ENCODE assay signal across 1 cellular context in the genomic region with DNA sequence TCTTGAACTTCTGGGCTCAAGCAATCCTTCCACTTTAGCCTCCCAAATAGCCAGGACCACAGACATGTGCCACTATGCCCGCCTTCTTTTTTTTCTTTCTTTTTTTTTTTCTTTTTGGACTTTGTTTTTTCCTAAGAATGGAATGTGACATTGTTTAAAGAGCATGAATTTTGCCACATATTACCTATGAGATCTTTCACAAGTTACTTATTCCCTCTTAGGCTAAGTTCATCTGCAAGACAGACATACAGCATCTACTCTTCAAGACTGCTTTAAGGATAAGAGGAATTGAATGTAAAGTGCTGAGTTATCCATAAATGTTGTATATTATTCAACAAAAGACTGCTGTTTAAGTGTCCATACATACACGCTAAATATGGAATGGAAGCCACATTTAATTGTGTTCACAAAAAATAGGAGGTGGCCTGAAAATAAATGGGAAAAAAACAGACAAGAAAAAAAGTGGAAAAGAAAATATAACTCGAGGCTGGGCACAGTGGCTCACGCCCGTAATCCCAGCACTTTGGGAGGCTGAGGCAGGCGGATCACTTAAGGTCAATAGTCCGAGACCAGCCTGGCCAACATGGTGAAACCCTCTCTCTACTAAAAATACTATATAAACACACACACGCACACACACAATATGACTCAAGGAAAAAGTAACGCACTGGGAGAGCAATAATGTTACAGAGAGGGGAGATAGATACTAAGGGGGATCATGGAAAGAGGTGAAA.
A peak's percentile ranks its signal among the peaks of the same experiment; 100 is the strongest.
TF ChIP-seq lines count a peak whose summit lies in the region.

No MANE protein-coding gene starts in this region.

TF ChIP-seq in HepG2, 621 proteins besides CTCF, POLR2A, EP300 and RAD21 (continued from another document and continues in another):
- TF ChIP-seq, protein P1, sequence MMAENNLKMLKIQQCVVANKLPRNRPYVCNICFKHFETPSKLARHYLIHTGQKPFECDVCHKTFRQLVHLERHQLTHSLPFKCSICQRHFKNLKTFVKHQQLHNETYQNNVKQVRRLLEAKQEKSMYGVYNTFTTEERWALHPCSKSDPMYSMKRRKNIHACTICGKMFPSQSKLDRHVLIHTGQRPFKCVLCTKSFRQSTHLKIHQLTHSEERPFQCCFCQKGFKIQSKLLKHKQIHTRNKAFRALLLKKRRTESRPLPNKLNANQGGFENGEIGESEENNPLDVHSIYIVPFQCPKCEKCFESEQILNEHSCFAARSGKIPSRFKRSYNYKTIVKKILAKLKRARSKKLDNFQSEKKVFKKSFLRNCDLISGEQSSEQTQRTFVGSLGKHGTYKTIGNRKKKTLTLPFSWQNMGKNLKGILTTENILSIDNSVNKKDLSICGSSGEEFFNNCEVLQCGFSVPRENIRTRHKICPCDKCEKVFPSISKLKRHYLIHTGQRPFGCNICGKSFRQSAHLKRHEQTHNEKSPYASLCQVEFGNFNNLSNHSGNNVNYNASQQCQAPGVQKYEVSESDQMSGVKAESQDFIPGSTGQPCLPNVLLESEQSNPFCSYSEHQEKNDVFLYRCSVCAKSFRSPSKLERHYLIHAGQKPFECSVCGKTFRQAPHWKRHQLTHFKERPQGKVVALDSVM (CRISPR knock-in tag; IDR thresholded peaks at IDR 0.05) = 0 out of 2 replicates have a peak, but pooled peaks have one; percentile 27
- TF ChIP-seq, protein P2, sequence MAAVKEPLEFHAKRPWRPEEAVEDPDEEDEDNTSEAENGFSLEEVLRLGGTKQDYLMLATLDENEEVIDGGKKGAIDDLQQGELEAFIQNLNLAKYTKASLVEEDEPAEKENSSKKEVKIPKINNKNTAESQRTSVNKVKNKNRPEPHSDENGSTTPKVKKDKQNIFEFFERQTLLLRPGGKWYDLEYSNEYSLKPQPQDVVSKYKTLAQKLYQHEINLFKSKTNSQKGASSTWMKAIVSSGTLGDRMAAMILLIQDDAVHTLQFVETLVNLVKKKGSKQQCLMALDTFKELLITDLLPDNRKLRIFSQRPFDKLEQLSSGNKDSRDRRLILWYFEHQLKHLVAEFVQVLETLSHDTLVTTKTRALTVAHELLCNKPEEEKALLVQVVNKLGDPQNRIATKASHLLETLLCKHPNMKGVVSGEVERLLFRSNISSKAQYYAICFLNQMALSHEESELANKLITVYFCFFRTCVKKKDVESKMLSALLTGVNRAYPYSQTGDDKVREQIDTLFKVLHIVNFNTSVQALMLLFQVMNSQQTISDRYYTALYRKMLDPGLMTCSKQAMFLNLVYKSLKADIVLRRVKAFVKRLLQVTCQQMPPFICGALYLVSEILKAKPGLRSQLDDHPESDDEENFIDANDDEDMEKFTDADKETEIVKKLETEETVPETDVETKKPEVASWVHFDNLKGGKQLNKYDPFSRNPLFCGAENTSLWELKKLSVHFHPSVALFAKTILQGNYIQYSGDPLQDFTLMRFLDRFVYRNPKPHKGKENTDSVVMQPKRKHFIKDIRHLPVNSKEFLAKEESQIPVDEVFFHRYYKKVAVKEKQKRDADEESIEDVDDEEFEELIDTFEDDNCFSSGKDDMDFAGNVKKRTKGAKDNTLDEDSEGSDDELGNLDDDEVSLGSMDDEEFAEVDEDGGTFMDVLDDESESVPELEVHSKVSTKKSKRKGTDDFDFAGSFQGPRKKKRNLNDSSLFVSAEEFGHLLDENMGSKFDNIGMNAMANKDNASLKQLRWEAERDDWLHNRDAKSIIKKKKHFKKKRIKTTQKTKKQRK (IDR thresholded peaks at IDR 0.05; ENCODE audit: low read length) = no peak
- no peak for TF ChIP-seq JUNB (CRISPR knock-in tag; IDR thresholded peaks at IDR 0.05; ENCODE audit: borderline replicate concordance)
- no peak for TF ChIP-seq SNRNP70 (IDR thresholded peaks at IDR 0.05; ENCODE audit: low read depth, low read length)
- no peak for TF ChIP-seq MTF2 (CRISPR knock-in tag; IDR thresholded peaks at IDR 0.05; ENCODE audit: borderline replicate concordance)
- TF ChIP-seq ZFP90 (CRISPR knock-in tag; IDR thresholded peaks at IDR 0.05; ENCODE audit: borderline replicate concordance) = no peak
- peak; percentile 53; the same call in 1 of the 2 replicates for TF ChIP-seq HDAC1 (CRISPR knock-in tag; IDR thresholded peaks at IDR 0.05)
- TF ChIP-seq ZNF446 (CRISPR knock-in tag; IDR thresholded peaks at IDR 0.05) = no peak
- TF ChIP-seq, protein P3, sequence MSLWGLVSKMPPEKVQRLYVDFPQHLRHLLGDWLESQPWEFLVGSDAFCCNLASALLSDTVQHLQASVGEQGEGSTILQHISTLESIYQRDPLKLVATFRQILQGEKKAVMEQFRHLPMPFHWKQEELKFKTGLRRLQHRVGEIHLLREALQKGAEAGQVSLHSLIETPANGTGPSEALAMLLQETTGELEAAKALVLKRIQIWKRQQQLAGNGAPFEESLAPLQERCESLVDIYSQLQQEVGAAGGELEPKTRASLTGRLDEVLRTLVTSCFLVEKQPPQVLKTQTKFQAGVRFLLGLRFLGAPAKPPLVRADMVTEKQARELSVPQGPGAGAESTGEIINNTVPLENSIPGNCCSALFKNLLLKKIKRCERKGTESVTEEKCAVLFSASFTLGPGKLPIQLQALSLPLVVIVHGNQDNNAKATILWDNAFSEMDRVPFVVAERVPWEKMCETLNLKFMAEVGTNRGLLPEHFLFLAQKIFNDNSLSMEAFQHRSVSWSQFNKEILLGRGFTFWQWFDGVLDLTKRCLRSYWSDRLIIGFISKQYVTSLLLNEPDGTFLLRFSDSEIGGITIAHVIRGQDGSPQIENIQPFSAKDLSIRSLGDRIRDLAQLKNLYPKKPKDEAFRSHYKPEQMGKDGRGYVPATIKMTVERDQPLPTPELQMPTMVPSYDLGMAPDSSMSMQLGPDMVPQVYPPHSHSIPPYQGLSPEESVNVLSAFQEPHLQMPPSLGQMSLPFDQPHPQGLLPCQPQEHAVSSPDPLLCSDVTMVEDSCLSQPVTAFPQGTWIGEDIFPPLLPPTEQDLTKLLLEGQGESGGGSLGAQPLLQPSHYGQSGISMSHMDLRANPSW (CRISPR knock-in tag; IDR thresholded peaks at IDR 0.05; ENCODE audit: borderline replicate concordance) = no peak
- TF ChIP-seq ZNF605 (CRISPR knock-in tag; IDR thresholded peaks at IDR 0.05) = no peak
- no peak for TF ChIP-seq SATB2 (CRISPR knock-in tag; IDR thresholded peaks at IDR 0.05)
- TF ChIP-seq, protein P4, sequence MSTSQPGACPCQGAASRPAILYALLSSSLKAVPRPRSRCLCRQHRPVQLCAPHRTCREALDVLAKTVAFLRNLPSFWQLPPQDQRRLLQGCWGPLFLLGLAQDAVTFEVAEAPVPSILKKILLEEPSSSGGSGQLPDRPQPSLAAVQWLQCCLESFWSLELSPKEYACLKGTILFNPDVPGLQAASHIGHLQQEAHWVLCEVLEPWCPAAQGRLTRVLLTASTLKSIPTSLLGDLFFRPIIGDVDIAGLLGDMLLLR (CRISPR knock-in tag; IDR thresholded peaks at IDR 0.05) = no peak
- no peak for TF ChIP-seq ELF3 (CRISPR knock-in tag; IDR thresholded peaks at IDR 0.05)
- no peak for TF ChIP-seq ZBTB21 (CRISPR knock-in tag; IDR thresholded peaks at IDR 0.05)
- TF ChIP-seq KDM1A (CRISPR knock-in tag; IDR thresholded peaks at IDR 0.05) = no peak
- TF ChIP-seq MIXL1 (CRISPR knock-in tag; IDR thresholded peaks at IDR 0.05) = peak; percentile 38; the same call in 1 of the 2 replicates
- TF ChIP-seq, protein P5, sequence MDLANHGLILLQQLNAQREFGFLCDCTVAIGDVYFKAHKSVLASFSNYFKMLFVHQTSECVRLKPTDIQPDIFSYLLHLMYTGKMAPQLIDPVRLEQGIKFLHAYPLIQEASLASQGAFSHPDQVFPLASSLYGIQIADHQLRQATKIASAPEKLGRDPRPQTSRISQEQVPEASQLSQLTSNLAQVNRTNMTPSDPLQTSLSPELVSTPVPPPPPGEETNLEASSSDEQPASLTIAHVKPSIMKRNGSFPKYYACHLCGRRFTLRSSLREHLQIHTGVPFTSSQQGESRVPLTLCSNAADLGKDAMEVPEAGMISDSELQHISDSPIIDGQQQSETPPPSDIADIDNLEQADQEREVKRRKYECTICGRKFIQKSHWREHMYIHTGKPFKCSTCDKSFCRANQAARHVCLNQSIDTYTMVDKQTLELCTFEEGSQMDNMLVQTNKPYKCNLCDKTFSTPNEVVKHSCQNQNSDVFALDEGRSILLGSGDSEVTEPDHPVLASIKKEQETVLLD (CRISPR knock-in tag; IDR thresholded peaks at IDR 0.05; ENCODE audit: low read depth) = no peak
- TF ChIP-seq HMG20B (CRISPR knock-in tag; conservative IDR thresholded peaks at IDR 0.05) = no peak
- TF ChIP-seq MTA3 (CRISPR knock-in tag; IDR thresholded peaks at IDR 0.05) = no peak
- peak; percentile 68 for TF ChIP-seq LCORL (IDR thresholded peaks at IDR 0.05)
- no peak for TF ChIP-seq LCORL (CRISPR knock-in tag; IDR thresholded peaks at IDR 0.05)
- TF ChIP-seq SUZ12 (IDR thresholded peaks at IDR 0.05; ENCODE audit: low read depth, low read length) = no peak
- no peak for TF ChIP-seq ZNF747 (CRISPR knock-in tag; IDR thresholded peaks at IDR 0.05; ENCODE audit: borderline replicate concordance)
- no peak for TF ChIP-seq ZNF264 (CRISPR knock-in tag; IDR thresholded peaks at IDR 0.05)
- TF ChIP-seq, protein P6, sequence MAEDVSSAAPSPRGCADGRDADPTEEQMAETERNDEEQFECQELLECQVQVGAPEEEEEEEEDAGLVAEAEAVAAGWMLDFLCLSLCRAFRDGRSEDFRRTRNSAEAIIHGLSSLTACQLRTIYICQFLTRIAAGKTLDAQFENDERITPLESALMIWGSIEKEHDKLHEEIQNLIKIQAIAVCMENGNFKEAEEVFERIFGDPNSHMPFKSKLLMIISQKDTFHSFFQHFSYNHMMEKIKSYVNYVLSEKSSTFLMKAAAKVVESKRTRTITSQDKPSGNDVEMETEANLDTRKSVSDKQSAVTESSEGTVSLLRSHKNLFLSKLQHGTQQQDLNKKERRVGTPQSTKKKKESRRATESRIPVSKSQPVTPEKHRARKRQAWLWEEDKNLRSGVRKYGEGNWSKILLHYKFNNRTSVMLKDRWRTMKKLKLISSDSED (CRISPR knock-in tag; IDR thresholded peaks at IDR 0.05) = no peak
- no peak for TF ChIP-seq ZNF230 (CRISPR knock-in tag; IDR thresholded peaks at IDR 0.05)
- no peak for TF ChIP-seq ZNF775 (CRISPR knock-in tag; IDR thresholded peaks at IDR 0.05; ENCODE audit: borderline replicate concordance)
- TF ChIP-seq EZH2 (conservative IDR thresholded peaks at IDR 0.05; ENCODE audit: low read depth, low read length) = no peak
- no peak for TF ChIP-seq ATM (IDR thresholded peaks at IDR 0.05; ENCODE audit: borderline replicate concordance)
- TF ChIP-seq, protein P7, sequence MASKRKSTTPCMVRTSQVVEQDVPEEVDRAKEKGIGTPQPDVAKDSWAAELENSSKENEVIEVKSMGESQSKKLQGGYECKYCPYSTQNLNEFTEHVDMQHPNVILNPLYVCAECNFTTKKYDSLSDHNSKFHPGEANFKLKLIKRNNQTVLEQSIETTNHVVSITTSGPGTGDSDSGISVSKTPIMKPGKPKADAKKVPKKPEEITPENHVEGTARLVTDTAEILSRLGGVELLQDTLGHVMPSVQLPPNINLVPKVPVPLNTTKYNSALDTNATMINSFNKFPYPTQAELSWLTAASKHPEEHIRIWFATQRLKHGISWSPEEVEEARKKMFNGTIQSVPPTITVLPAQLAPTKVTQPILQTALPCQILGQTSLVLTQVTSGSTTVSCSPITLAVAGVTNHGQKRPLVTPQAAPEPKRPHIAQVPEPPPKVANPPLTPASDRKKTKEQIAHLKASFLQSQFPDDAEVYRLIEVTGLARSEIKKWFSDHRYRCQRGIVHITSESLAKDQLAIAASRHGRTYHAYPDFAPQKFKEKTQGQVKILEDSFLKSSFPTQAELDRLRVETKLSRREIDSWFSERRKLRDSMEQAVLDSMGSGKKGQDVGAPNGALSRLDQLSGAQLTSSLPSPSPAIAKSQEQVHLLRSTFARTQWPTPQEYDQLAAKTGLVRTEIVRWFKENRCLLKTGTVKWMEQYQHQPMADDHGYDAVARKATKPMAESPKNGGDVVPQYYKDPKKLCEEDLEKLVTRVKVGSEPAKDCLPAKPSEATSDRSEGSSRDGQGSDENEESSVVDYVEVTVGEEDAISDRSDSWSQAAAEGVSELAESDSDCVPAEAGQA (IDR thresholded peaks at IDR 0.05; ENCODE audit: low read depth) = no peak
- TF ChIP-seq, protein P7 (CRISPR knock-in tag; IDR thresholded peaks at IDR 0.05; ENCODE audit: borderline replicate concordance) = no peak
- no peak for TF ChIP-seq ZKSCAN1 (IDR thresholded peaks at IDR 0.05; ENCODE audit: low read length)
- TF ChIP-seq THYN1 (CRISPR knock-in tag; IDR thresholded peaks at IDR 0.05; ENCODE audit: borderline replicate concordance, low read depth) = no peak
- TF ChIP-seq, protein P8, sequence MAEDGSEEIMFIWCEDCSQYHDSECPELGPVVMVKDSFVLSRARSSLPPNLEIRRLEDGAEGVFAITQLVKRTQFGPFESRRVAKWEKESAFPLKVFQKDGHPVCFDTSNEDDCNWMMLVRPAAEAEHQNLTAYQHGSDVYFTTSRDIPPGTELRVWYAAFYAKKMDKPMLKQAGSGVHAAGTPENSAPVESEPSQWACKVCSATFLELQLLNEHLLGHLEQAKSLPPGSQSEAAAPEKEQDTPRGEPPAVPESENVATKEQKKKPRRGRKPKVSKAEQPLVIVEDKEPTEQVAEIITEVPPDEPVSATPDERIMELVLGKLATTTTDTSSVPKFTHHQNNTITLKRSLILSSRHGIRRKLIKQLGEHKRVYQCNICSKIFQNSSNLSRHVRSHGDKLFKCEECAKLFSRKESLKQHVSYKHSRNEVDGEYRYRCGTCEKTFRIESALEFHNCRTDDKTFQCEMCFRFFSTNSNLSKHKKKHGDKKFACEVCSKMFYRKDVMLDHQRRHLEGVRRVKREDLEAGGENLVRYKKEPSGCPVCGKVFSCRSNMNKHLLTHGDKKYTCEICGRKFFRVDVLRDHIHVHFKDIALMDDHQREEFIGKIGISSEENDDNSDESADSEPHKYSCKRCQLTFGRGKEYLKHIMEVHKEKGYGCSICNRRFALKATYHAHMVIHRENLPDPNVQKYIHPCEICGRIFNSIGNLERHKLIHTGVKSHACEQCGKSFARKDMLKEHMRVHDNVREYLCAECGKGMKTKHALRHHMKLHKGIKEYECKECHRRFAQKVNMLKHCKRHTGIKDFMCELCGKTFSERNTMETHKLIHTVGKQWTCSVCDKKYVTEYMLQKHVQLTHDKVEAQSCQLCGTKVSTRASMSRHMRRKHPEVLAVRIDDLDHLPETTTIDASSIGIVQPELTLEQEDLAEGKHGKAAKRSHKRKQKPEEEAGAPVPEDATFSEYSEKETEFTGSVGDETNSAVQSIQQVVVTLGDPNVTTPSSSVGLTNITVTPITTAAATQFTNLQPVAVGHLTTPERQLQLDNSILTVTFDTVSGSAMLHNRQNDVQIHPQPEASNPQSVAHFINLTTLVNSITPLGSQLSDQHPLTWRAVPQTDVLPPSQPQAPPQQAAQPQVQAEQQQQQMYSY (CRISPR knock-in tag; IDR thresholded peaks at IDR 0.05) = no peak
- no peak for TF ChIP-seq ZNF75D (CRISPR knock-in tag; IDR thresholded peaks at IDR 0.05; ENCODE audit: borderline replicate concordance)
